ENCODE assay signal across 21 cellular contexts in the genomic region with DNA sequence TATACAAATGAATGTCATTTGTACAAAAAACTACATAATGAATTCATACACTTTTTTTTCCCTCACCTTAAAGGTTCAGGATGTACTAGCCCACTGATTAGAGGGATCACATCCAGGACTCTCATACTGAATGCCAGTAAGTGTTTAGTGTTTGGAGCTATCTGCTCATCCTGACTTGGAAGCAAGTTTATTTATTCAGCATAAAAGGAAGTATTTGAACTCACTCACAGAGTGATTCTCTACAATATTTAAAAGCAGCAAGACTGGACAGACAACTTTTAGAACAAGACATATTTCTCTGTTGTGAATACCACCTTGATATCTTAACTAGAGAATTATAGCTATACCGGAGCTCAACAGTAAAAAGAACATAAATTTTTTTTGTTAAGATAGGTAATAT.
"Had no signal": no experiment of that assay in that cellular context is flagged by ENCODE, and none has a peak within 500 bp of the region (broad histone marks: within the 10 kb centered on the region; RNA-seq: fewer than 3 reads in every experiment).

No MANE protein-coding gene starts in this region.

- H3K36me3 ChIP-seq: esophagus muscularis mucosa, thoracic aorta, upper lobe of right lung, WERI-Rb-1 had no signal

- H3K4me3 ChIP-seq: esophagus muscularis mucosa, lung, thoracic aorta, upper lobe of right lung had no signal

- H3K27me3 ChIP-seq: esophagus muscularis mucosa, upper lobe of right lung had no signal

- H3K27ac ChIP-seq: esophagus muscularis mucosa, thoracic aorta, upper lobe of right lung had no signal

- ATAC-seq: activated CD8-positive, alpha-beta T cell treated with anti-CD3 and anti-CD28 coated beads, Interleukin-2, amount 10 ng/mL, durations not matched to agents 7 days and 5 days; left cardiac atrium; SK-N-SH treated with all-trans-retinoic acid at 6 μM for 48 hours; upper lobe of right lung had no signal

- H3K9me3 ChIP-seq: esophagus muscularis mucosa, thoracic aorta, upper lobe of right lung had no signal

- FAIRE-seq: frontal cortex, islet of Langerhans had no signal

- DNase-seq: activated CD4-positive, alpha-beta T cell treated with anti-CD3 and anti-CD28 coated beads for 1 hour; activated CD4-positive, alpha-beta T cell treated with anti-CD3 and anti-CD28 coated beads, Interleukin-2, amount 50 U/mL, for 1 hour; activated CD8-positive, alpha-beta T cell treated with anti-CD3 and anti-CD28 coated beads, Interleukin-2, amount 10 ng/mL, durations not matched to agents 7 days and 5 days; activated gamma-delta T cell; activated naive CD4-positive, alpha-beta T cell treated with anti-CD3 and anti-CD28 coated beads, Interleukin-2, amount 50 U/mL, for 16 hours; anterior cingulate cortex; central memory CD4-positive, alpha-beta T cell; effector memory CD4-positive, alpha-beta T cell; hippocampal formation; left cardiac atrium; midbrain; stimulated activated CD4-positive, alpha-beta T cell treated with anti-CD3 and anti-CD28 coated beads, Interleukin-2, amount 100 ng/mL, for 48 hours; stimulated activated naive CD4-positive, alpha-beta T cell; upper lobe of right lung; WERI-Rb-1 had no signal

- H3K4me1 ChIP-seq: upper lobe of right lung had no signal
